ENCODE assay signal across 23 cellular contexts in the genomic region with DNA sequence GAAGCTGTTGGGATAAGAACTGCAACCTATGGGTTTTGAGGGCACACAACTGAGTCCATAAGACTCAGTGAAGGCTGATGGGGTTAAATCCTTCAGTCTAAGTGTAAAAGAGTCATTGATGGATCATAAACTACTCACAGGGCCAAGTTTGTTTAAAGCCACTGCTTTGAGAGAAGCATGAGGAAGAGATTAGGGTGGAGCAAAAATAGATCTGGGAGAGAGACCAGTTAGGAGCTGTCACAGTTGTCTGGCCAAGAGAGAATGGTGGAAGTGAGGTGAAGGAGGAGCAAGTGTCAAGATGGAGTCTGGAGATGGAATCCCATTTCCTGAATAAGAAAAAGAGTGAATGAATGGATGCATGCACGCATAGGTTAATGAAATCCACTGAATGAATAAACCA.
"Had no signal": no experiment of that assay in that cellular context is flagged by ENCODE, and none has a peak within 500 bp of the region (broad histone marks: within the 10 kb centered on the region; RNA-seq: fewer than 3 reads in every experiment).

No MANE protein-coding gene starts in this region.

- H3K36me3 Mint-ChIP-seq: stimulated activated effector memory CD8-positive, alpha-beta T cell treated with anti-CD3 and anti-CD28 coated beads, Interleukin-12 subunit alpha, Interleukin-12 subunit beta, amount 100 ng/mL, for 72 hours had no signal

- H2AFZ ChIP-seq: hepatocyte had no signal

- H3K27me3 Mint-ChIP-seq: naive thymus-derived CD8-positive, alpha-beta T cell had no signal

- H3K9me3 Mint-ChIP-seq: nephron progenitor cell had no signal

- H3K9me3 ChIP-seq: gastrocnemius medialis, left lung, lower lobe of right lung, pancreas, right lobe of liver, stomach, thyroid gland, vagina had no signal

- H3K4me3 ChIP-seq: dorsolateral prefrontal cortex, gastrocnemius medialis, hepatocyte, left lung, lower lobe of right lung, pancreas, right lobe of liver, stomach, thyroid gland, vagina had no signal

- H3K27me3 ChIP-seq: dorsolateral prefrontal cortex, gastrocnemius medialis, hepatocyte, left lung, pancreas, right lobe of liver, stomach, thyroid gland, vagina had no signal

- H3K4me3 Mint-ChIP-seq: naive thymus-derived CD8-positive, alpha-beta T cell; nephron progenitor cell; stimulated activated effector memory CD8-positive, alpha-beta T cell treated with anti-CD3 and anti-CD28 coated beads, Interleukin-12 subunit alpha, Interleukin-12 subunit beta, amount 100 ng/mL, for 72 hours had no signal

- H3K36me3 ChIP-seq: gastrocnemius medialis, left lung, lower lobe of right lung, pancreas, right lobe of liver, stomach, thyroid gland, vagina had no signal

- H3K4me1 ChIP-seq: gastrocnemius medialis, left lung, lower lobe of right lung, pancreas, right lobe of liver, stomach, thyroid gland, vagina had no signal

- H3K27ac ChIP-seq: dorsolateral prefrontal cortex, gastrocnemius medialis, hepatocyte, left lung, lower lobe of right lung, pancreas, right lobe of liver, stomach, thyroid gland, vagina had no signal

- DNase-seq: dorsolateral prefrontal cortex; effector CD4-positive, alpha-beta T cell; gastrocnemius medialis; head of caudate nucleus; kidney; left lung; lower lobe of right lung; naive thymus-derived CD8-positive, alpha-beta T cell; nephron progenitor cell; nucleus accumbens; pancreas; retina; right lobe of liver; small intestine; stimulated activated CD4-positive, alpha-beta T cell treated with anti-CD3 and anti-CD28 coated beads, Interleukin-2, amount 100 ng/mL, for 24 hours; stimulated activated CD4-positive, alpha-beta T cell treated with anti-CD3 and anti-CD28 coated beads, Interleukin-4, amount 100 ng/mL, for 24 hours; stimulated activated naive CD4-positive, alpha-beta T cell treated with Interleukin-2 at 50 U/mL for 16 hours; stomach; thyroid gland; trophoblast cell had no signal

- ATAC-seq: gastrocnemius medialis; left lung; lower lobe of right lung; naive thymus-derived CD8-positive, alpha-beta T cell; pancreas; right lobe of liver; stimulated activated effector memory CD8-positive, alpha-beta T cell treated with anti-CD3 and anti-CD28 coated beads, Interleukin-12 subunit alpha, Interleukin-12 subunit beta, amount 100 ng/mL, for 72 hours had no signal

- H3K4me1 Mint-ChIP-seq: naive thymus-derived CD8-positive, alpha-beta T cell; stimulated activated effector memory CD8-positive, alpha-beta T cell treated with anti-CD3 and anti-CD28 coated beads, Interleukin-12 subunit alpha, Interleukin-12 subunit beta, amount 100 ng/mL, for 72 hours had no signal

- H3K27ac Mint-ChIP-seq: naive thymus-derived CD8-positive, alpha-beta T cell; nephron progenitor cell; stimulated activated effector memory CD8-positive, alpha-beta T cell treated with anti-CD3 and anti-CD28 coated beads, Interleukin-12 subunit alpha, Interleukin-12 subunit beta, amount 100 ng/mL, for 72 hours had no signal

- H3K79me2 ChIP-seq: hepatocyte had no signal

- H3K4me2 ChIP-seq: hepatocyte had no signal
